8 cellular contexts compared by ENCODE assay signal in genomic region chr17:59753522-59754467, GRCh38. TPM values are rescaled to one million over a fixed set of nuclear protein-coding genes. Genes with fewer than 3 reads are reported as not detected.
DNase-seq lines count a peak whose midpoint lies in the region; ATAC-seq and TF ChIP-seq lines count a peak whose summit lies in the region.

No MANE protein-coding gene starts in this region.

- POLR2A ChIA-PET in MCF 10A (lab: Yijun Ruan, JAX), result interaction anchor here (0.6 to 7.0 kb wide), 19 partner anchors 9 to 1737 kb away, joined by 3 to 142 read pairs (median 6); partner anchors contain the start of genes CLTC, PTRH2, RPS6KB1 and TUBD1

- H3K4me1 ChIP-seq in BE2C, result no peaks in the 10 kb centered on the region

- no peaks in the 10 kb centered on the region for H3K9me3 ChIP-seq in BE2C

- DNase-seq in BE2C (peak; percentile 12), LNCaP clone FGC (ENCODE audit: low read depth) (peak; percentile 65), OCI-M2 (lab: John Stamatoyannopoulos, UW; ENCODE audit: unreplicated experiment) (peak; percentile 19), MCF 10A (ENCODE audit: unreplicated experiment) (peak; percentile 86), inferior parietal cortex (ENCODE audit: extremely low spot score) (peak; percentile 93)

- peaks cover 10% of the 10 kb centered on the region for H3K36me3 ChIP-seq in BE2C

- H3K4me3 Mint-ChIP-seq in MCF 10A (ENCODE audit: unreplicated experiment), result peak overlapping the region; percentile 56

- peak; percentile 61 for ATAC-seq in GM18858 (IDR thresholded peaks at IDR 0.05; ENCODE audit: unreplicated experiment)
- ATAC-seq in GM19328 (IDR thresholded peaks at IDR 0.05; ENCODE audit: unreplicated experiment), result no peak

- H3K36me3 Mint-ChIP-seq in MCF 10A (ENCODE audit: insufficient read depth, unreplicated experiment), result peaks cover 16% of the 10 kb centered on the region

- intact Hi-C loops in MCF 10A (cut with micrococcal nuclease), result loop anchor here (1.0 kb wide), 5 partner anchors 33 to 161 kb away; no protein-coding TSS in a partner anchor

- TSS peak; percentile 96 for BruUV-seq in MCF 10A (replicated peaks; lab: Mats Ljungman, UMichigan)

- TF ChIP-seq CTCF in BE2C (IDR thresholded peaks at IDR 0.05; ENCODE audit: low read depth, low read length) (peak; percentile 83), LNCaP clone FGC (IDR thresholded peaks at IDR 0.05; ENCODE audit: control insufficient read depth, extremely low read depth, insufficient read depth) (peak; percentile 57), MCF 10A (IDR thresholded peaks at IDR 0.05; ENCODE audit: unreplicated experiment) (peak; percentile 62)

- peak overlapping the region in 20 of 21 experiments; percentile 33 to 92 (median 78) for H3K27ac ChIP-seq in skin epidermis

- H3K27me3 Mint-ChIP-seq in MCF 10A (ENCODE audit: insufficient read depth, unreplicated experiment), result no peaks in the 10 kb centered on the region

- H3K4me1 Mint-ChIP-seq in MCF 10A (ENCODE audit: insufficient read depth, unreplicated experiment), result peaks cover 23% of the 10 kb centered on the region

- CTCF ChIA-PET in MCF 10A (lab: Yijun Ruan, JAX), result interaction anchor here (0.6 to 7.2 kb wide), 24 partner anchors 8 to 282 kb away, joined by 3 to 81 read pairs (median 5); partner anchors contain the start of gene VMP1

- H3K27ac Mint-ChIP-seq in MCF 10A (ENCODE audit: low read depth, unreplicated experiment), result peak overlapping the region; percentile 83

- H3K27me3 ChIP-seq in BE2C, result no peaks in the 10 kb centered on the region

- H3K9me3 Mint-ChIP-seq in MCF 10A (ENCODE audit: unreplicated experiment), result no peaks in the 10 kb centered on the region

- H3K4me3 ChIP-seq in BE2C (ENCODE audit: low read depth, low read length), result no peak overlapping the region
- H3K4me3 ChIP-seq in LNCaP clone FGC (ENCODE audit: low read depth, low read length), result no peak overlapping the region
- H3K4me3 ChIP-seq in skin epidermis, result no peak overlapping the region

RNA-seq across cellular contexts. Expression of gene VMP1, which starts 46.3 kb away (rescaled TPM):
- polyA plus RNA-seq in BE2C (2012; ENCODE audit: insufficient read depth, insufficient read length, low read depth), result 105 TPM
- 205 and 228 TPM in 2 replicates for total RNA-seq in MCF 10A (2022)

RNA-seq across cellular contexts. Expression of gene PTRH2, which starts 46.6 kb away (rescaled TPM):
- polyA plus RNA-seq in BE2C (2012; ENCODE audit: insufficient read depth, insufficient read length, low read depth), result 121 TPM
- total RNA-seq in MCF 10A (2022), result 47.5 and 51.7 TPM in 2 replicates

Comparison
In these comparisons a context has a peak if more than half of its experiments do, and no peak if none do; other contexts are left out.
1. DNase-seq: peak in every context shown above with its lines; median percentile 93 in inferior parietal cortex; 86 in MCF 10A; 65 in LNCaP clone FGC; 19 in OCI-M2; 12 in BE2C.